Comparison of ENCODE assay signal across 1 cellular context in the genomic region with DNA sequence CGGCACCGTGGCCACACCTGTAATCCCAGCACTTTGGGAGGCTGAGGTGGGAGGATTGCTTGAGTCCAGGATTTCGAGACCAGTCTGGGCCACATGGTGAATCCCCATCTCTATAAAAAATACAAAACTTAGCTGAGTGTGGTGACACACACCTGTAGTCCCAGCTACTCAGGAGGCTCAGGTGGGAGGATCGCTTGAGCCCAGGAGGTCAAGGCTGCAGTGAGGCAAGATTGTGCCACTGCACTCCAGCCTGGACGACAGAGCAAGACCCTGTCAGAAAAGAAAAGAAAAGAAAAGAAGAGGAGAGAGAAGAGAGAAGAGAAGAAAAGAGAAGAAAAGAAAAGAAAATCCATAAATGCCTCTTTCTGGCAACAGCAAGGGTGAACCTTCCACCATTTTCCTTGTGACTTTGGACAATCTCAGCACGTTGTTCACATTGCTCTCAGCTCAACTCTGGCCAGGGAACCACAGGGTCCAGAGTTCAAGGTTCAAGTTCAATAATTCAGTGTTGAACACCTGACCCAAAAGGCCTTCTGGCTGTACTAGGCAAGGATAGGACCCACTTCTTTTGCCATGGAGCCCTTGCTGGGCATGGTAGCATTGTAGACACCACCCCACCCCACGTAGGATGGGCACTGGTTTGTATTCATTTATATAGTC.
A peak's percentile ranks its signal among the peaks of the same experiment; 100 is the strongest.
TF ChIP-seq lines count a peak whose summit lies in the region.

No MANE protein-coding gene starts in this region.

TF ChIP-seq in HepG2, 621 proteins besides CTCF, POLR2A, EP300 and RAD21 (continued from another document):
- no peak for TF ChIP-seq ZBTB40 (IDR thresholded peaks at IDR 0.05)
- no peak for TF ChIP-seq ZBTB40 (CRISPR knock-in tag; IDR thresholded peaks at IDR 0.05)
- TF ChIP-seq ATF7 (IDR thresholded peaks at IDR 0.05): no peak
- no peak for TF ChIP-seq ATF7 (CRISPR knock-in tag; IDR thresholded peaks at IDR 0.05)
- peak; percentile 62 for TF ChIP-seq ZNF644 (CRISPR knock-in tag; IDR thresholded peaks at IDR 0.05; ENCODE audit: low read depth)
- TF ChIP-seq ZNF460 (CRISPR knock-in tag; IDR thresholded peaks at IDR 0.05; ENCODE audit: borderline replicate concordance): peak; percentile 80
- peak; percentile 88 for TF ChIP-seq HNF4A (CRISPR knock-in tag; IDR thresholded peaks at IDR 0.05)
- no peak for TF ChIP-seq ZNF136 (CRISPR knock-in tag; IDR thresholded peaks at IDR 0.05; ENCODE audit: low read depth)
- no peak for TF ChIP-seq ZNF44 (CRISPR knock-in tag; IDR thresholded peaks at IDR 0.05)
- TF ChIP-seq NFRKB (IDR thresholded peaks at IDR 0.05): no peak
- no peak for TF ChIP-seq ZNF335 (CRISPR knock-in tag; IDR thresholded peaks at IDR 0.05)
- no peak for TF ChIP-seq ZNF160 (CRISPR knock-in tag; IDR thresholded peaks at IDR 0.05)
- TF ChIP-seq ZNF674 (CRISPR knock-in tag; IDR thresholded peaks at IDR 0.05; ENCODE audit: low read depth): no peak
- no peak for TF ChIP-seq ZNF747 (CRISPR knock-in tag; IDR thresholded peaks at IDR 0.05; ENCODE audit: borderline replicate concordance)
- peak; percentile 40; the same call in 1 of the 2 replicates for TF ChIP-seq ARID5B (CRISPR knock-in tag; IDR thresholded peaks at IDR 0.05)
- peak; percentile 44; the same call in 1 of the 2 replicates for TF ChIP-seq ZNF121 (CRISPR knock-in tag; IDR thresholded peaks at IDR 0.05)
- peak; percentile 81 for TF ChIP-seq NCOR1 (IDR thresholded peaks at IDR 0.05; ENCODE audit: borderline replicate concordance, low read length)
- TF ChIP-seq, protein P1, sequence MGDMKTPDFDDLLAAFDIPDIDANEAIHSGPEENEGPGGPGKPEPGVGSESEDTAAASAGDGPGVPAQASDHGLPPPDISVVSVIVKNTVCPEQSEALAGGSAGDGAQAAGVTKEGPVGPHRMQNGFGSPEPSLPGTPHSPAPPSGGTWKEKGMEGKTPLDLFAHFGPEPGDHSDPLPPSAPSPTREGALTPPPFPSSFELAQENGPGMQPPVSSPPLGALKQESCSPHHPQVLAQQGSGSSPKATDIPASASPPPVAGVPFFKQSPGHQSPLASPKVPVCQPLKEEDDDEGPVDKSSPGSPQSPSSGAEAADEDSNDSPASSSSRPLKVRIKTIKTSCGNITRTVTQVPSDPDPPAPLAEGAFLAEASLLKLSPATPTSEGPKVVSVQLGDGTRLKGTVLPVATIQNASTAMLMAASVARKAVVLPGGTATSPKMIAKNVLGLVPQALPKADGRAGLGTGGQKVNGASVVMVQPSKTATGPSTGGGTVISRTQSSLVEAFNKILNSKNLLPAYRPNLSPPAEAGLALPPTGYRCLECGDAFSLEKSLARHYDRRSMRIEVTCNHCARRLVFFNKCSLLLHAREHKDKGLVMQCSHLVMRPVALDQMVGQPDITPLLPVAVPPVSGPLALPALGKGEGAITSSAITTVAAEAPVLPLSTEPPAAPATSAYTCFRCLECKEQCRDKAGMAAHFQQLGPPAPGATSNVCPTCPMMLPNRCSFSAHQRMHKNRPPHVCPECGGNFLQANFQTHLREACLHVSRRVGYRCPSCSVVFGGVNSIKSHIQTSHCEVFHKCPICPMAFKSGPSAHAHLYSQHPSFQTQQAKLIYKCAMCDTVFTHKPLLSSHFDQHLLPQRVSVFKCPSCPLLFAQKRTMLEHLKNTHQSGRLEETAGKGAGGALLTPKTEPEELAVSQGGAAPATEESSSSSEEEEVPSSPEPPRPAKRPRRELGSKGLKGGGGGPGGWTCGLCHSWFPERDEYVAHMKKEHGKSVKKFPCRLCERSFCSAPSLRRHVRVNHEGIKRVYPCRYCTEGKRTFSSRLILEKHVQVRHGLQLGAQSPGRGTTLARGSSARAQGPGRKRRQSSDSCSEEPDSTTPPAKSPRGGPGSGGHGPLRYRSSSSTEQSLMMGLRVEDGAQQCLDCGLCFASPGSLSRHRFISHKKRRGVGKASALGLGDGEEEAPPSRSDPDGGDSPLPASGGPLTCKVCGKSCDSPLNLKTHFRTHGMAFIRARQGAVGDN (CRISPR knock-in tag; IDR thresholded peaks at IDR 0.05): 0 out of 2 replicates have a peak, but pooled peaks have one; percentile 14
- no peak for TF ChIP-seq ZNF75D (CRISPR knock-in tag; IDR thresholded peaks at IDR 0.05; ENCODE audit: borderline replicate concordance)
- no peak for TF ChIP-seq GATAD1 (CRISPR knock-in tag; IDR thresholded peaks at IDR 0.05)
